10 cellular contexts compared by ENCODE assay signal in genomic region chr6:72824833-72825232, GRCh38.
DNase-seq lines count a peak whose midpoint lies in the region; ATAC-seq, FAIRE-seq and TF ChIP-seq lines count a peak whose summit lies in the region.
"Had no signal": no experiment of that assay in that cellular context is flagged by ENCODE, and none has a peak within 500 bp of the region (broad histone marks: within the 10 kb centered on the region; RNA-seq: fewer than 3 reads in every experiment).

No MANE protein-coding gene starts in this region.

- H3K4me2 ChIP-seq in HepG2 (ENCODE audit: low read depth, low read length): no peak overlapping the region

- no TSS peak for BruUV-seq in HepG2 (replicated peaks; lab: Mats Ljungman, UMichigan)

- H3K27ac ChIP-seq in HepG2 (ENCODE audit: extremely low read length, insufficient read depth, low read length): no peak overlapping the region
- no peak overlapping the region for H3K27ac ChIP-seq in right lobe of liver
- no peak overlapping the region for H3K27ac ChIP-seq in stomach

- DNase-seq in HepG2 (ENCODE audit: low spot score) (no peak), right lobe of liver (no peak), H54 (ENCODE audit: insufficient read length, low spot score) (no peak), stomach (no peak), DMS79 treated with DMSO at 0.1 percent for 48 hours (lab: John Stamatoyannopoulos, UW) (no peak)
- DNase-seq in stimulated activated naive B cell treated with anti-CD40 and anti-IgM and Interleukin-4, amounts not matched to agents 10 μg/mL and 1 μg/mL and 100 μg/mL, for 72 hours: no peak
- no peak for DNase-seq in T-helper 2 cell treated with Interferon-gamma antibody and Interleukin-4, amounts not matched to agents 5 μg/mL and 100 μg/mL, for 36 hours (ENCODE audit: low spot score)
- DNase-seq: activated gamma-delta T cell, natural killer cell had no signal

- H3K27me3 ChIP-seq in HepG2 (ENCODE audit: control insufficient read depth in 1 of 2, insufficient read depth in 2 of 2, low read length in 2 of 2): no peaks in the 10 kb centered on the region
- no peaks in the 10 kb centered on the region for H3K27me3 ChIP-seq in right lobe of liver
- no peaks in the 10 kb centered on the region for H3K27me3 ChIP-seq in stomach

- H3K9me3 Mint-ChIP-seq in stimulated activated naive B cell treated with anti-CD40 and anti-IgM and Interleukin-4, amounts not matched to agents 10 μg/mL and 1 μg/mL and 100 μg/mL, for 72 hours: peaks cover 4 to 5% of the 10 kb centered on the region in 2 donors
- H3K9me3 Mint-ChIP-seq in T-helper 2 cell treated with Interferon-gamma antibody and Interleukin-4, amounts not matched to agents 5 μg/mL and 100 μg/mL, for 36 hours: peaks cover 6% of the 10 kb centered on the region

- 2% methylated on average over 2 of the region's 2 CpGs for WGBS in HepG2 (ENCODE audit: low lambda C conversion rate)
- 6% methylated on average over 1 of the region's 2 CpGs for WGBS in right lobe of liver (ENCODE audit: insufficient coverage, low coverage, low lambda C conversion rate, missing lambda C conversion rate)
- 63 to 78% (median 70%) methylated on average over 2 of the region's 2 CpGs for WGBS in stomach, 5 donors

- H3K27me3 Mint-ChIP-seq in stimulated activated naive B cell treated with anti-CD40 and anti-IgM and Interleukin-4, amounts not matched to agents 10 μg/mL and 1 μg/mL and 100 μg/mL, for 72 hours: no peaks in the 10 kb centered on the region
- no peaks in the 10 kb centered on the region for H3K27me3 Mint-ChIP-seq in T-helper 2 cell treated with Interferon-gamma antibody and Interleukin-4, amounts not matched to agents 5 μg/mL and 100 μg/mL, for 36 hours (ENCODE audit: low read depth)

- TF ChIP-seq EP300 in HepG2 (IDR thresholded peaks at IDR 0.05; ENCODE audit: low read depth in 2 of 2, low read length in 2 of 2) (no peak), HepG2 (CRISPR knock-in tag; IDR thresholded peaks at IDR 0.05; ENCODE audit: borderline replicate concordance) (no peak), stomach (IDR thresholded peaks at IDR 0.05) (no peak)

- TF ChIP-seq CTCF in HepG2 (CRISPR knock-in tag; IDR thresholded peaks at IDR 0.05): no peak
- TF ChIP-seq CTCF in right lobe of liver (IDR thresholded peaks at IDR 0.05): no peak
- no peak for TF ChIP-seq CTCF in stomach (IDR thresholded peaks at IDR 0.05)

- H3K4me1 ChIP-seq in HepG2 (ENCODE audit: insufficient read depth, low read length) (no peaks in the 10 kb centered on the region), right lobe of liver (no peaks in the 10 kb centered on the region), stomach (no peaks in the 10 kb centered on the region)

- POLR2A ChIA-PET in HepG2 (lab: Yijun Ruan, JAX): no interaction called here

- ATAC-seq in HepG2: no peak
- ATAC-seq in right lobe of liver: no peak
- peak; percentile 46 for ATAC-seq in HG03460 (IDR thresholded peaks at IDR 0.05; ENCODE audit: unreplicated experiment)
- ATAC-seq in stimulated activated naive B cell treated with anti-CD40 and anti-IgM and Interleukin-4, amounts not matched to agents 10 μg/mL and 1 μg/mL and 100 μg/mL, for 72 hours (replicated peaks): peak; percentile 48 to 58
- ATAC-seq: natural killer cell had no signal

- H3K4me3 Mint-ChIP-seq in stimulated activated naive B cell treated with anti-CD40 and anti-IgM and Interleukin-4, amounts not matched to agents 10 μg/mL and 1 μg/mL and 100 μg/mL, for 72 hours: no peak overlapping the region
- H3K4me3 Mint-ChIP-seq in T-helper 2 cell treated with Interferon-gamma antibody and Interleukin-4, amounts not matched to agents 5 μg/mL and 100 μg/mL, for 36 hours: no peak overlapping the region
- H3K4me3 Mint-ChIP-seq: natural killer cell had no signal

- no peak for TF ChIP-seq RAD21 in HepG2 (CRISPR knock-in tag; IDR thresholded peaks at IDR 0.05)

- no peak for FAIRE-seq in HepG2 (lab: Jason Lieb, UNC)
- peak; percentile 20 for FAIRE-seq in H54 (lab: Jason Lieb, UNC)

- no peak overlapping the region for H3K9ac ChIP-seq in HepG2 (ENCODE audit: insufficient read depth, low read depth, low read length)

- no peak for TF ChIP-seq POLR2A in HepG2 (IDR thresholded peaks at IDR 0.05; ENCODE audit: insufficient read depth in 1 of 2, low read depth in 2 of 2, low read length in 2 of 2)
- no peak for TF ChIP-seq POLR2A in right lobe of liver (IDR thresholded peaks at IDR 0.05)
- TF ChIP-seq POLR2A in H54 (IDR thresholded peaks at IDR 0.05; ENCODE audit: low read depth, low read length): no peak
- no peak for TF ChIP-seq POLR2A in stomach (IDR thresholded peaks at IDR 0.05)

- H3K36me3 Mint-ChIP-seq in stimulated activated naive B cell treated with anti-CD40 and anti-IgM and Interleukin-4, amounts not matched to agents 10 μg/mL and 1 μg/mL and 100 μg/mL, for 72 hours: peaks cover 8 to 17% of the 10 kb centered on the region in 2 donors
- H3K36me3 Mint-ChIP-seq in T-helper 2 cell treated with Interferon-gamma antibody and Interleukin-4, amounts not matched to agents 5 μg/mL and 100 μg/mL, for 36 hours (ENCODE audit: low read depth): peaks cover 3% of the 10 kb centered on the region
- H3K36me3 Mint-ChIP-seq: natural killer cell had no signal

- peaks cover 16 to 40% of the 10 kb centered on the region in 2 donors for H3K4me1 Mint-ChIP-seq in stimulated activated naive B cell treated with anti-CD40 and anti-IgM and Interleukin-4, amounts not matched to agents 10 μg/mL and 1 μg/mL and 100 μg/mL, for 72 hours
- H3K4me1 Mint-ChIP-seq in T-helper 2 cell treated with Interferon-gamma antibody and Interleukin-4, amounts not matched to agents 5 μg/mL and 100 μg/mL, for 36 hours (ENCODE audit: low read depth): peaks cover 11% of the 10 kb centered on the region

- H3K36me3 ChIP-seq in HepG2 (replicated peaks in 1 of 2; ENCODE audit: control insufficient read depth in 1 of 2, insufficient read depth in 2 of 2, low read length in 2 of 2): no peaks in the 10 kb centered on the region
- H3K36me3 ChIP-seq in right lobe of liver: no peaks in the 10 kb centered on the region
- H3K36me3 ChIP-seq in stomach: no peaks in the 10 kb centered on the region

- CTCF ChIA-PET in HepG2 (lab: Yijun Ruan, JAX; ENCODE audit: low intra/inter-chr PET ratio, low total read pairs): no interaction called here

- intact Hi-C loops in HepG2 (cut with micrococcal nuclease; ENCODE audit: unreplicated experiment) (no loop called here), right lobe of liver (cut with DNase I) (no loop called here), stomach (cut with DNase I; ENCODE audit: low total_unique reads) (no loop called here)

- H3K4me3 ChIP-seq in HepG2 (replicated peaks in 1 of 3; ENCODE audit: insufficient read depth in 1 of 3, low read depth in 2 of 3, low read length in 3 of 3) (no peak overlapping the region), right lobe of liver (no peak overlapping the region), stomach (no peak overlapping the region)

- no peak overlapping the region for H2AFZ ChIP-seq in HepG2 (ENCODE audit: low read length)

- no peaks in the 10 kb centered on the region for H4K20me1 ChIP-seq in HepG2 (ENCODE audit: insufficient read depth, low read length)

- no peaks in the 10 kb centered on the region for H3K79me2 ChIP-seq in HepG2 (ENCODE audit: insufficient read depth, low read length)

- H3K27ac Mint-ChIP-seq in stimulated activated naive B cell treated with anti-CD40 and anti-IgM and Interleukin-4, amounts not matched to agents 10 μg/mL and 1 μg/mL and 100 μg/mL, for 72 hours: peak overlapping the region; percentile 39
- H3K27ac Mint-ChIP-seq in T-helper 2 cell treated with Interferon-gamma antibody and Interleukin-4, amounts not matched to agents 5 μg/mL and 100 μg/mL, for 36 hours: no peak overlapping the region
- H3K27ac Mint-ChIP-seq: natural killer cell had no signal

- H3K9me3 ChIP-seq in HepG2 (ENCODE audit: low read length): no peaks in the 10 kb centered on the region
- no peaks in the 10 kb centered on the region for H3K9me3 ChIP-seq in right lobe of liver
- H3K9me3 ChIP-seq in stomach: no peaks in the 10 kb centered on the region

- in situ Hi-C loops in HepG2 (cut with HindIII; ENCODE audit: extremely low pct_ligation_motif_present, low pct_unique_long_range_greater_than_20kb): no loop called here

TF ChIP-seq in HepG2, 621 proteins besides CTCF, POLR2A, EP300 and RAD21:
- no peak for TF ChIP-seq ZNF792 (CRISPR knock-in tag; IDR thresholded peaks at IDR 0.05)
- TF ChIP-seq ATF7 (IDR thresholded peaks at IDR 0.05): peak; percentile 66
- no peak for TF ChIP-seq ATF7 (CRISPR knock-in tag; IDR thresholded peaks at IDR 0.05)
- TF ChIP-seq ASH2L (IDR thresholded peaks at IDR 0.05; ENCODE audit: insufficient read length, low read depth, low read length): no peak
TF ChIP-seq in HepG2: peak in this region for 1.

Comparison
In these comparisons a context has a peak if more than half of its experiments do, and no peak if none do; other contexts are left out.
1. ATAC-seq: peak in HG03460 (single experiment) and stimulated activated naive B cell treated with anti-CD40 and anti-IgM and Interleukin-4, amounts not matched to agents 10 μg/mL and 1 μg/mL and 100 μg/mL, for 72 hours (2 of 2); none in HepG2 (single experiment) and right lobe of liver (0 of 4).